Comparison of ENCODE assay signal across 10 cellular contexts in genomic region chr17:76697702-76698465, GRCh38. TPM values are rescaled to one million over a fixed set of nuclear protein-coding genes. Genes with fewer than 3 reads are reported as not detected.
DNase-seq lines count a peak whose midpoint lies in the region; ATAC-seq, FAIRE-seq and TF ChIP-seq lines count a peak whose summit lies in the region.
"Had no signal": no experiment of that assay in that cellular context is flagged by ENCODE, and none has a peak within 500 bp of the region (broad histone marks: within the 10 kb centered on the region; RNA-seq: fewer than 3 reads in every experiment).

No MANE protein-coding gene starts in this region.

- peaks cover 7% of the 10 kb centered on the region for H3K4me1 ChIP-seq in mesendoderm (ENCODE audit: control insufficient read depth, low read depth, low read length)

- H3K56ac ChIP-seq in mesendoderm (ENCODE audit: low read length), result peak overlapping the region; percentile 73

- no peaks in the 10 kb centered on the region for H3K27me3 ChIP-seq in mesendoderm (ENCODE audit: insufficient read depth, low read length, poor library complexity)

- H2BK15ac ChIP-seq in mesendoderm (replicated peaks; ENCODE audit: low read depth), result no peak overlapping the region

- no peak overlapping the region for H3K4ac ChIP-seq in mesendoderm (ENCODE audit: low read depth, low read length)

- H3K4me2 ChIP-seq in mesendoderm (ENCODE audit: low read length), result no peak overlapping the region
- H3K4me2 ChIP-seq: KMS-11 had no signal

- H3K27ac Mint-ChIP-seq in activated naive CD4-positive, alpha-beta T cell treated with anti-CD3 and anti-CD28 coated beads, Interleukin-2, amount 50 U/mL, for 72 hours, result no peak overlapping the region

- FAIRE-seq in H54 (lab: Jason Lieb, UNC), result no peak
- FAIRE-seq: TTC549 had no signal

- H3K9ac ChIP-seq in mesendoderm (ENCODE audit: low read length), result no peak overlapping the region
- H3K9ac ChIP-seq: KMS-11 had no signal

- no peak overlapping the region for H3K23ac ChIP-seq in mesendoderm (ENCODE audit: low read length)

- H3K18ac ChIP-seq in mesendoderm (ENCODE audit: low read length), result no peak overlapping the region

- no peak overlapping the region for H2BK5ac ChIP-seq in mesendoderm (ENCODE audit: low read length)

- no CpG with 5 or more reads among the region's 17 CpGs for WGBS in mesendoderm (ENCODE audit: extremely low coverage, insufficient coverage, low lambda C conversion rate)

- no peaks in the 10 kb centered on the region for H3K9me3 Mint-ChIP-seq in activated naive CD4-positive, alpha-beta T cell treated with anti-CD3 and anti-CD28 coated beads, Interleukin-2, amount 50 U/mL, for 72 hours

- TF ChIP-seq POLR2A in H54 (IDR thresholded peaks at IDR 0.05; ENCODE audit: low read depth, low read length), result no peak

- no peak overlapping the region for H3K4me3 ChIP-seq in mesendoderm (ENCODE audit: low read length)

- DNase-seq in Right ventricle myocardium inferior (ENCODE audit: missing footprints), result no peak
- DNase-seq in cardiac septum (ENCODE audit: low spot score), result no peak
- peak; percentile 56 for DNase-seq in cerebellum (ENCODE audit: low spot score)
- peak; percentile 79 for DNase-seq in mesendoderm
- no peak for DNase-seq in stimulated activated CD4-positive, alpha-beta T cell treated with anti-CD3 and anti-CD28 coated beads, Interleukin-1b, Interleukin-23, amount 100 ng/mL, for 48 hours
- no peak for DNase-seq in H54 (ENCODE audit: insufficient read length, low spot score)
- no peak for DNase-seq in activated naive CD4-positive, alpha-beta T cell treated with anti-CD3 and anti-CD28 coated beads, Interleukin-2, amount 50 U/mL, for 72 hours (ENCODE audit: low spot score in 2 of 2)

- H3K27ac ChIP-seq in mesendoderm (ENCODE audit: low read depth, low read length), result no peak overlapping the region
- H3K27ac ChIP-seq: KMS-11 had no signal

- peak; percentile 26 for ATAC-seq in Right ventricle myocardium inferior
- ATAC-seq in GM18861 (IDR thresholded peaks at IDR 0.05; ENCODE audit: unreplicated experiment), result no peak
- ATAC-seq in activated naive CD4-positive, alpha-beta T cell treated with anti-CD3 and anti-CD28 coated beads, Interleukin-2, amount 50 U/mL, for 72 hours, result no peak

- intact Hi-C loops in Right ventricle myocardium inferior (cut with DNase I), result no loop called here
- intact Hi-C loops in cardiac septum (cut with DNase I), result no loop called here

- H2BK120ac ChIP-seq in mesendoderm (ENCODE audit: low read depth, low read length), result no peak overlapping the region

- H4K8ac ChIP-seq in mesendoderm (ENCODE audit: low read depth, low read length), result no peak overlapping the region

- H2AK5ac ChIP-seq in mesendoderm (ENCODE audit: low read length), result no peak overlapping the region

- H3K36me3 Mint-ChIP-seq in activated naive CD4-positive, alpha-beta T cell treated with anti-CD3 and anti-CD28 coated beads, Interleukin-2, amount 50 U/mL, for 72 hours, result no peaks in the 10 kb centered on the region

- no peaks in the 10 kb centered on the region for H3K36me3 ChIP-seq in mesendoderm (ENCODE audit: control insufficient read depth, insufficient read depth, low read length)

- no peaks in the 10 kb centered on the region for H3K79me2 ChIP-seq in mesendoderm (ENCODE audit: control insufficient read depth, insufficient read depth, low read length)

- H4K5ac ChIP-seq in mesendoderm (ENCODE audit: low read length), result no peak overlapping the region

- H3K79me1 ChIP-seq in mesendoderm (ENCODE audit: low read length), result no peaks in the 10 kb centered on the region

RNA-seq across cellular contexts. Expression of gene MXRA7, which starts 12.9 kb away (rescaled TPM):
- total RNA-seq in Right ventricle myocardium inferior (375 TPM), cardiac septum (666 TPM), cerebellum (56.8 TPM)
- polyA plus RNA-seq in mesendoderm (2013, experiment 1 of 2), result 10.2 TPM
- polyA plus RNA-seq in mesendoderm (2013, experiment 2 of 2), result 10.9 TPM
- total RNA-seq in activated naive CD4-positive, alpha-beta T cell treated with anti-CD3 and anti-CD28 coated beads, Interleukin-2, amount 50 U/mL, for 72 hours, result 1 to 10 TPM; 4.8 to 9.1 TPM

RNA-seq across cellular contexts. Expression of gene JMJD6, which starts 28.5 kb away (rescaled TPM):
- total RNA-seq in Right ventricle myocardium inferior (62.8 TPM), cardiac septum (60.7 TPM), cerebellum (20.1 TPM)
- polyA plus RNA-seq in mesendoderm (2013, experiment 1 of 2), result 10.8 TPM
- 11.3 TPM for polyA plus RNA-seq in mesendoderm (2013, experiment 2 of 2)
- total RNA-seq in activated naive CD4-positive, alpha-beta T cell treated with anti-CD3 and anti-CD28 coated beads, Interleukin-2, amount 50 U/mL, for 72 hours, result 10 to 100 TPM; 82.3 to 91.0 TPM

RNA-seq across cellular contexts. Expression of gene METTL23, which starts 28.8 kb away (rescaled TPM):
- total RNA-seq in Right ventricle myocardium inferior (17.3 TPM), cardiac septum (21.4 TPM), cerebellum (11.1 TPM)
- 20.6 TPM for polyA plus RNA-seq in mesendoderm (2013, experiment 1 of 2)
- polyA plus RNA-seq in mesendoderm (2013, experiment 2 of 2), result 20.7 TPM
- total RNA-seq in activated naive CD4-positive, alpha-beta T cell treated with anti-CD3 and anti-CD28 coated beads, Interleukin-2, amount 50 U/mL, for 72 hours, result 10 to 100 TPM; 13.9 to 30.0 TPM

RNA-seq across cellular contexts. Expression of gene SRSF2, which starts 39.2 kb away (rescaled TPM):
- total RNA-seq in Right ventricle myocardium inferior, result 74.0 TPM
- 98.0 TPM for total RNA-seq in cardiac septum
- total RNA-seq in cerebellum, result 114 TPM
- polyA plus RNA-seq in mesendoderm (2013, experiment 1 of 2), result 501 TPM
- polyA plus RNA-seq in mesendoderm (2013, experiment 2 of 2), result 494 TPM
- 100 to 1,000 TPM; 242 to 351 TPM for total RNA-seq in activated naive CD4-positive, alpha-beta T cell treated with anti-CD3 and anti-CD28 coated beads, Interleukin-2, amount 50 U/mL, for 72 hours

RNA-seq across cellular contexts. Expression of gene MFSD11, which starts 40.0 kb away (rescaled TPM):
- total RNA-seq in Right ventricle myocardium inferior (20.8 TPM), cardiac septum (27.0 TPM), cerebellum (63.4 TPM)
- 13.5 TPM for polyA plus RNA-seq in mesendoderm (2013, experiment 1 of 2)
- polyA plus RNA-seq in mesendoderm (2013, experiment 2 of 2), result 14.5 TPM
- 10 to 100 TPM; 23.2 to 24.1 TPM for total RNA-seq in activated naive CD4-positive, alpha-beta T cell treated with anti-CD3 and anti-CD28 coated beads, Interleukin-2, amount 50 U/mL, for 72 hours

Comparison
In these comparisons a context has a peak if more than half of its experiments do, and no peak if none do; other contexts are left out.
1. DNase-seq: peak in cerebellum (single experiment) and mesendoderm (single experiment); none in Right ventricle myocardium inferior (single experiment), cardiac septum (single experiment), stimulated activated CD4-positive, alpha-beta T cell treated with anti-CD3 and anti-CD28 coated beads, Interleukin-1b, Interleukin-23, amount 100 ng/mL, for 48 hours (single experiment), H54 (single experiment) and activated naive CD4-positive, alpha-beta T cell treated with anti-CD3 and anti-CD28 coated beads, Interleukin-2, amount 50 U/mL, for 72 hours (0 of 2).